In the genomic region with DNA sequence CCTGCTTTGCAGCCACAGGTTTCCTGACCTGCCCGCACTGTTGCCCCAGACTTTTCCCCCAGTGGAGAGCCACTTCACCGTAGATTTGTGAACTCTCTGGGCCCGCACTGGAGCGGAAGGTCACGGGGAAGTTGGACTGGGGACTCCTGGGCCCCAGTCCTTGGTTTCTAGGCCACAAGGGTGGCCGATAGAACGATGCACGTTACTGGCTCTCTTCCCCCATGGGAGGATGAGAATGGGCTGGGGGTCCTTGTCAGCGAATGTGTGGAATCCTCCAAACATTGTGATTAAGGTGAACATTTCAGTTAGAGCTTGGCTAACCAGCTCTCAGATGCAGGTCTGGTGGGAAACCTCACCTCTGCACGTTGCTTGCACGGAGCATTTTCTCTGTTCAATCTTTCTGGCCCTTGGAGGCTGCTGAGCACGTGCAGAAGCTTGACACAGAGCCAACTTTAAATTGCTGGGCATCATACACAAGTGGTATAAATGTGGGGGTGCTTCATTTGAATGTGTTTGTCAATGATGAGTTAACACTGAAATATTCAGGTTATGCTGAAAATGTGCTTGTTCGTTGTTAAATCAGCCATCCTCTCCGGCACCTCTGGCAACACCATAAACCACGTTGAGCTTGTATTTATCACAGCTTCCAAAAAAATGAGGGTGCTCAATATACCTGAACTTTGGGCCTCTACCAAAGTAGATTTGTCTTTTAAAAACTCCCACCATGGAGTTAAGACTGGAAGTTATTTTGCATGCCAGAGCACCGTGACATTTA, we compare ENCODE assay signal across 8 cellular contexts. TPM values are rescaled to one million over a fixed set of nuclear protein-coding genes. Genes with fewer than 3 reads are reported as not detected.
DNase-seq lines count a peak whose midpoint lies in the region; ATAC-seq and TF ChIP-seq lines count a peak whose summit lies in the region.

No MANE protein-coding gene starts in this region.

- no peaks in the 10 kb centered on the region for H3K9me3 ChIP-seq in SJCRH30 (replicated peaks)
- H3K9me3 ChIP-seq in left lung = no peaks in the 10 kb centered on the region
- no peaks in the 10 kb centered on the region for H3K9me3 ChIP-seq in stomach smooth muscle (ENCODE audit: control insufficient read depth in 2 of 2, low read length in 2 of 2)

- H3K27ac ChIP-seq in SJCRH30 (peak overlapping the region; percentile 96), cingulate gyrus (ENCODE audit: low read depth, low read length) (peak overlapping the region; percentile 82), left lung (peak overlapping the region; percentile 91 to 92), stomach smooth muscle (ENCODE audit: low read length) (peak overlapping the region; percentile 80)

- TF ChIP-seq CTCF in left lung (IDR thresholded peaks at IDR 0.05) = no peak

- ATAC-seq in left lung = peak; percentile 56

- peaks cover 14% of the 10 kb centered on the region; the same call in 1 of the 2 replicates for H3K36me3 ChIP-seq in SJCRH30
- peaks cover 0 to 6% of the 10 kb centered on the region in 2 donors for H3K36me3 ChIP-seq in left lung
- H3K36me3 ChIP-seq in stomach smooth muscle (ENCODE audit: control insufficient read depth in 2 of 2, insufficient read depth in 2 of 2, low read length in 2 of 2) = peaks cover 0 to 5% of the 10 kb centered on the region in 2 donors

- H3K9ac ChIP-seq in stomach smooth muscle (ENCODE audit: low read length in 2 of 2) = peak overlapping the region; percentile 67 to 94

- H3K27me3 ChIP-seq in SJCRH30 (no peaks in the 10 kb centered on the region), left lung (no peaks in the 10 kb centered on the region), stomach smooth muscle (ENCODE audit: control insufficient read depth in 1 of 2, insufficient read depth in 2 of 2, low read length in 2 of 2) (no peaks in the 10 kb centered on the region)

- DNase-seq in COLO829 (ENCODE audit: low spot score) (peak; percentile 11), GM19238 (ENCODE audit: insufficient read length, low spot score) (peak; percentile 27), HT-29 (ENCODE audit: low spot score) (peak; percentile 72), SJCRH30 (peak; percentile 87 to 88), left lung (no peak), NCI-H2107 (lab: John Stamatoyannopoulos, UW) (no peak)

- intact Hi-C loops in left lung (cut with DNase I) = no loop called here

- peaks cover 46% of the 10 kb centered on the region for H3K4me1 ChIP-seq in SJCRH30
- peaks cover 6 to 38% of the 10 kb centered on the region in 2 donors for H3K4me1 ChIP-seq in left lung
- peaks cover 22% of the 10 kb centered on the region for H3K4me1 ChIP-seq in stomach smooth muscle (ENCODE audit: control insufficient read depth, insufficient read depth, low read length)

- peak overlapping the region; percentile 75 for H3K4me3 ChIP-seq in SJCRH30
- H3K4me3 ChIP-seq in left lung = peak overlapping the region; percentile 60 to 69
- H3K4me3 ChIP-seq in stomach smooth muscle (ENCODE audit: low read length in 2 of 2) = peak overlapping the region; percentile 83 to 85

RNA-seq across cellular contexts. Expression of gene DIS3L, which starts 1.0 kb away (rescaled TPM):
- total RNA-seq in HT-29 (2014; rRNA removed; shearing (Covaris generic)) = 5.7 and 14.5 TPM in 2 replicates
- 123 and 138 TPM in 2 replicates for total RNA-seq in SJCRH30 (2014; rRNA removed; shearing (Covaris generic))
- 10 to 100 TPM; 23.8 to 26.9 TPM for total RNA-seq in left lung

RNA-seq across cellular contexts. Expression of gene MEGF11, which starts 40.8 kb away (rescaled TPM):
- 0.51 TPM in 1 of 2 replicates, not detected in the other for total RNA-seq in HT-29 (2014; rRNA removed; shearing (Covaris generic))
- 7.3 and 8.7 TPM in 2 replicates for total RNA-seq in SJCRH30 (2014; rRNA removed; shearing (Covaris generic))
- 1 to 10 TPM in 1 of 2 donors, not detected in 1; 2.6 TPM for total RNA-seq in left lung

Comparison
In these comparisons a context has a peak if more than half of its experiments do, and no peak if none do; other contexts are left out.
1. DNase-seq: peak in COLO829 (single experiment), GM19238 (single experiment), HT-29 (single experiment) and SJCRH30 (2 of 2); none in left lung (0 of 2) and NCI-H2107 (single experiment).
2. Peak in every context shown above with its lines, with median percentiles within 50 percentile points of each other: H3K27ac ChIP-seq and H3K4me3 ChIP-seq.